12 cellular contexts compared by ENCODE assay signal in the genomic region with DNA sequence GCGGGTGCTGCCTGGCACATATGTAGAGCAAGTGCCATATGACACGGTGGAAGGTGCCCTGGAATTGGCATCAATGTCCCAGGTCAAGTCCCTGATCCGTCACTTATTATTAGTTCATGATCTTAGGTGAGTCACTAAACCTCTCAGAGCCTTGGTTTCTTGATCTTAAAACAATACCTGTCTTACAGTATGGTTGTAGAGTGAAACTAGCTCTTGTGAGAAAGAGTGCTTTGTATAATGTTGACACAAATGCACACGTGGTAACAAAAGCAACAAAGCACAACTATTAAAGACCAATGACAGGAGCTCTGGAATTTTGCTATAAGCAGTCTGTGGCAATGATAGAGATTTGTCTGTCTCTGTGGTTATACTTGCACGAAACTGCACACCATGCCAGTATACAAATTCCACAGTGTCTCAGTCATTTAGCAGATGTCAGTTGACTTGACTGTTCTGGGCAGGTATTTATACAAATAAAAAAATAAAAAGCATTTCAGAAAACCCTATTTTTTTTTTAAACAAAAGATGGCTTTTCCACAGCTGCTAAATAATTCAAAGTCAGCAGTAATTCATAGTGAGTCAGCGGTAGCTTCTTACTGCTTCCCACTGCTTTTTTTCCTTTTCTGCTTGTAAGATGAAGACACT. TPM values are rescaled to one million over a fixed set of nuclear protein-coding genes. Genes with fewer than 3 reads are reported as not detected.
DNase-seq lines count a peak whose midpoint lies in the region; ATAC-seq and TF ChIP-seq lines count a peak whose summit lies in the region.
"Had no signal": no experiment of that assay in that cellular context is flagged by ENCODE, and none has a peak within 500 bp of the region (broad histone marks: within the 10 kb centered on the region; RNA-seq: fewer than 3 reads in every experiment).

No MANE protein-coding gene starts in this region.

- TF ChIP-seq POLR2A in testis (IDR thresholded peaks at IDR 0.05) = no peak

- no peaks in the 10 kb centered on the region for H3K36me3 ChIP-seq in SK-N-MC (ENCODE audit: insufficient read depth, low read length)
- H3K36me3 ChIP-seq in testis (ENCODE audit: low read depth, missing control alignments) = no peaks in the 10 kb centered on the region
- H3K36me3 ChIP-seq: upper lobe of left lung had no signal

- no peak overlapping the region for H3K9ac ChIP-seq in SK-N-MC (ENCODE audit: insufficient read length)

- WGBS in testis, 2 donors = 85 to 90% methylated on average over 6 of the region's 6 CpGs

- DNase-seq in A172 (ENCODE audit: low spot score) (peak; percentile 32), SK-N-MC (ENCODE audit: low read depth, low spot score) (no peak), fibroblast of villous mesenchyme (ENCODE audit: low read depth) (peak; percentile 8), NCI-H446 (lab: John Stamatoyannopoulos, UW) (no peak), testis (no peak), GM19238 (ENCODE audit: insufficient read length, low spot score) (no peak)
- DNase-seq in activated CD4-positive, alpha-beta T cell treated with anti-CD3 and anti-CD28 coated beads for 4 hours = no peak
- DNase-seq: anterior cingulate cortex; NCI-H2171; stimulated activated CD4-positive, alpha-beta T cell treated with anti-CD3 and anti-CD28 coated beads, Interleukin-4, amount 100 ng/mL, for 4 hours had no signal

- no peaks in the 10 kb centered on the region for H3K4me1 ChIP-seq in testis

- H3K9me3 ChIP-seq in SK-N-MC (ENCODE audit: low read depth, low read length) (no peaks in the 10 kb centered on the region), testis (no peaks in the 10 kb centered on the region)
- H3K9me3 ChIP-seq: upper lobe of left lung had no signal

- intact Hi-C loops in testis (cut with DNase I; ENCODE audit: low total_unique reads) = no loop called here

- H3K27me3 ChIP-seq in testis = no peaks in the 10 kb centered on the region
- H3K27me3 ChIP-seq: upper lobe of left lung had no signal

- TF ChIP-seq CTCF in fibroblast of villous mesenchyme (IDR thresholded peaks at IDR 0.05; ENCODE audit: insufficient read depth, low read depth, low read length) (no peak), testis (IDR thresholded peaks at IDR 0.05) (no peak)

- H3K27ac ChIP-seq in SK-N-MC (peak overlapping the region; percentile 90), testis (no peak overlapping the region)
- H3K27ac ChIP-seq: upper lobe of left lung had no signal

- peak; percentile 47 for ATAC-seq in GM19438 (IDR thresholded peaks at IDR 0.05; ENCODE audit: low read depth, unreplicated experiment)

- H3K4me3 ChIP-seq in SK-N-MC = peak overlapping the region; percentile 12; the same call in 1 of the 2 replicates
- no peak overlapping the region for H3K4me3 ChIP-seq in fibroblast of villous mesenchyme (ENCODE audit: low read depth, low read length)
- no peak overlapping the region for H3K4me3 ChIP-seq in testis
- H3K4me3 ChIP-seq: upper lobe of left lung had no signal

RNA-seq across cellular contexts. Expression of a gene that starts 19.7 kb away (rescaled TPM):
- total RNA-seq in A172 (2014; rRNA removed; shearing (Covaris generic)) = 25.9 and 27.2 TPM in 2 replicates
- total RNA-seq in fibroblast of villous mesenchyme (26.1 and 32.4 TPM in 2 replicates), testis (10 to 100 TPM; 31.6 to 59.8 TPM)
- 81.8 TPM for polyA plus RNA-seq in testis (ENCODE audit: insufficient read depth, low read depth, low replicate concordance)

Comparison
In these comparisons a context has a peak if more than half of its experiments do, and no peak if none do; other contexts are left out.
1. DNase-seq: peak in A172 (single experiment) and fibroblast of villous mesenchyme (single experiment); none in SK-N-MC (single experiment), NCI-H446 (0 of 2), testis (single experiment), GM19238 (single experiment) and activated CD4-positive, alpha-beta T cell treated with anti-CD3 and anti-CD28 coated beads for 4 hours (0 of 2).